9 cellular contexts compared by ENCODE assay signal in the genomic region with DNA sequence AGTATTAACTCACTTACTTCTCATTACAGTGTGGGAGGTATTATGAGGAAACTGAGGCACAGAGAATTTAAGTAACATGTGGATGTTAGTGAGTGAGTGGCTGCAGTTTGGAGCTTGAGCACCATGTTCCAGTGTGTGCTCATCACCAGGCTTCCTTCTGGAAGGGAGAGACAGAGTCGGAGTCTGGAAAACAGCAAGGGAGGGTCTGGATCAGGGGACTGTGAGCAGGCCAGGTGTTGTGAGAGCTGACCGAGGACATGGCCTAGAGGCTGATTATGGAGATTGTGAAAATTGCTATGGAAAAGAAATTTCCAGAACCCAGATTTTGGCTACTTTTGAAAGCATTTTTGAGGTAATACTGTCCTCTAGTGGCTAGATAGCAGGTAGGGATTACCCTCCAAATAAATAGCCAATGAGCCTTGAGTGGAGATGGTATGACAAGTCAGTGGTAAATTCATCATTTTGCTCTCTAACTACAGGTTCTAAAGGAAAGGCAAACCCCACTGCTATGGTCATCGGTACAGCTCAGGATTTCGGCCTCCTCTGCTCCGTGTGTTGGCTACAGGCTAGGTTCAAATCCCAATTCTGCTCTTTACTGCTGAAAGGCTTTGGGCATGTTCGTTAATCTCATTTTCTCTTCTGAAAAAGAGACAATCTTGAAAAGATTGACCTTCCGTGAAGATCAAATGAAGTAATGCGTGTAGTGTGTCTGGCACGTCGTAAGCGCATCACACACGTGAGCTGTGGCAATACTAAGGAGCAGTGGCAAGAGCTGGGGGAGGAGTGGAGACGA. TPM values are rescaled to one million over a fixed set of nuclear protein-coding genes. Genes with fewer than 3 reads are reported as not detected.
DNase-seq lines count a peak whose midpoint lies in the region; ATAC-seq and TF ChIP-seq lines count a peak whose summit lies in the region.
"Had no signal": no experiment of that assay in that cellular context is flagged by ENCODE, and none has a peak within 500 bp of the region (broad histone marks: within the 10 kb centered on the region; RNA-seq: fewer than 3 reads in every experiment).

No MANE protein-coding gene starts in this region.

- no peaks in the 10 kb centered on the region for H3K36me3 Mint-ChIP-seq in activated CD8-positive, alpha-beta memory T cell treated with anti-CD3 and anti-CD28 coated beads, Interleukin-2, amount 10 ng/mL, durations not matched to agents 7 days and 5 days
- H3K36me3 Mint-ChIP-seq: activated naive CD8-positive, alpha-beta T cell treated with anti-CD3 and anti-CD28 coated beads, Interleukin-2, amount 10 ng/mL, durations not matched to agents 7 days and 5 days had no signal

- no peak overlapping the region for H3K4me3 ChIP-seq in MM.1S (ENCODE audit: low read length)
- no peak overlapping the region for H3K4me3 ChIP-seq in brain microvascular endothelial cell (ENCODE audit: low read depth, low read length)
- no peak overlapping the region for H3K4me3 ChIP-seq in liver (ENCODE audit: low read depth in 1 of 3, low read length in 3 of 3)

- H3K4me2 ChIP-seq in MM.1S (ENCODE audit: low read depth, low read length), result no peak overlapping the region

- no peaks in the 10 kb centered on the region for H3K9me3 Mint-ChIP-seq in activated CD8-positive, alpha-beta memory T cell treated with anti-CD3 and anti-CD28 coated beads, Interleukin-2, amount 10 ng/mL, durations not matched to agents 7 days and 5 days (ENCODE audit: low read depth)
- H3K9me3 Mint-ChIP-seq: activated naive CD8-positive, alpha-beta T cell treated with anti-CD3 and anti-CD28 coated beads, Interleukin-2, amount 10 ng/mL, durations not matched to agents 7 days and 5 days had no signal

- no peak overlapping the region for H3K27ac Mint-ChIP-seq in activated CD8-positive, alpha-beta memory T cell treated with anti-CD3 and anti-CD28 coated beads, Interleukin-2, amount 10 ng/mL, durations not matched to agents 7 days and 5 days
- H3K27ac Mint-ChIP-seq: activated naive CD8-positive, alpha-beta T cell treated with anti-CD3 and anti-CD28 coated beads, Interleukin-2, amount 10 ng/mL, durations not matched to agents 7 days and 5 days had no signal

- H4K20me1 ChIP-seq in MM.1S (ENCODE audit: insufficient read depth, low read length), result no peaks in the 10 kb centered on the region

- H3F3A ChIP-seq in MM.1S (ENCODE audit: insufficient read depth, low read length), result no peaks in the 10 kb centered on the region

- TF ChIP-seq CTCF in MM.1S (IDR thresholded peaks at IDR 0.05; ENCODE audit: low read length) (peak; percentile 60), brain microvascular endothelial cell (IDR thresholded peaks at IDR 0.05; ENCODE audit: low read depth, low read length, missing control alignments) (peak; percentile 82), liver (IDR thresholded peaks at IDR 0.05; ENCODE audit: low read depth, low read length, missing input control) (peak; percentile 88)

- H3K9me3 ChIP-seq in MM.1S (replicated peaks; ENCODE audit: insufficient read depth, low read length), result no peaks in the 10 kb centered on the region
- H3K9me3 ChIP-seq in liver (ENCODE audit: control insufficient read depth in 4 of 4, low read length in 3 of 4), result no peaks in the 10 kb centered on the region

- no peaks in the 10 kb centered on the region for H3K4me1 Mint-ChIP-seq in activated CD8-positive, alpha-beta memory T cell treated with anti-CD3 and anti-CD28 coated beads, Interleukin-2, amount 10 ng/mL, durations not matched to agents 7 days and 5 days
- H3K4me1 Mint-ChIP-seq: activated naive CD8-positive, alpha-beta T cell treated with anti-CD3 and anti-CD28 coated beads, Interleukin-2, amount 10 ng/mL, durations not matched to agents 7 days and 5 days had no signal

- H3K9me2 ChIP-seq in MM.1S (replicated peaks; ENCODE audit: insufficient read depth, low read length), result no peaks in the 10 kb centered on the region

- no peaks in the 10 kb centered on the region for H3K27me3 ChIP-seq in MM.1S (replicated peaks; ENCODE audit: insufficient read depth, low read length)
- H3K27me3 ChIP-seq in brain microvascular endothelial cell (replicated peaks), result no peaks in the 10 kb centered on the region
- no peaks in the 10 kb centered on the region for H3K27me3 ChIP-seq in liver (ENCODE audit: control insufficient read depth in 4 of 4, insufficient read depth in 4 of 4, low read length in 3 of 4)

- ATAC-seq in GM21528 (IDR thresholded peaks at IDR 0.05; ENCODE audit: low FRiP score, unreplicated experiment) (no peak), HG03097 (IDR thresholded peaks at IDR 0.05; ENCODE audit: low FRiP score, unreplicated experiment) (no peak)
- ATAC-seq in activated CD8-positive, alpha-beta memory T cell treated with anti-CD3 and anti-CD28 coated beads, Interleukin-2, amount 10 ng/mL, durations not matched to agents 7 days and 5 days, result no peak

- H3K27me3 Mint-ChIP-seq in activated CD8-positive, alpha-beta memory T cell treated with anti-CD3 and anti-CD28 coated beads, Interleukin-2, amount 10 ng/mL, durations not matched to agents 7 days and 5 days, result peaks cover 36% of the 10 kb centered on the region

- in situ Hi-C loops in brain microvascular endothelial cell (cut with HindIII; ENCODE audit: low pct_ligation_motif_present, low sequenced_read_pairs), result no loop called here

- no peaks in the 10 kb centered on the region for H3K4me1 ChIP-seq in MM.1S (ENCODE audit: low read length)
- H3K4me1 ChIP-seq in liver (ENCODE audit: control insufficient read depth in 4 of 4, insufficient read depth in 4 of 4, low read length in 3 of 4), result peaks cover 9 to 57% (median 34%) of the 10 kb centered on the region in 4 donors

- H2AFZ ChIP-seq in MM.1S (ENCODE audit: low read length), result no peak overlapping the region

- no peaks in the 10 kb centered on the region for H3K79me2 ChIP-seq in MM.1S (ENCODE audit: low read length)

- H3K36me3 ChIP-seq in MM.1S (replicated peaks; ENCODE audit: insufficient read depth, low read length), result no peaks in the 10 kb centered on the region
- no peaks in the 10 kb centered on the region for H3K36me3 ChIP-seq in brain microvascular endothelial cell (replicated peaks)
- peaks cover 0 to 3% (median 0%) of the 10 kb centered on the region in 4 donors for H3K36me3 ChIP-seq in liver (ENCODE audit: control insufficient read depth in 4 of 4, insufficient read depth in 3 of 4, low read depth in 1 of 4, low read length in 3 of 4)

- CTCF ChIA-PET in activated CD8-positive, alpha-beta memory T cell treated with anti-CD3 and anti-CD28 coated beads, Interleukin-2, amount 10 ng/mL, durations not matched to agents 7 days and 5 days (lab: Charles Lee), result interaction anchor here (1.4 to 2.6 kb wide), 3 partner anchors 38 to 92 kb away, joined by 6 to 10 read pairs (median 7); no protein-coding TSS in a partner anchor

- 50% methylated on average over 13 of the region's 13 CpGs for WGBS in liver

- H3K4me3 Mint-ChIP-seq in activated CD8-positive, alpha-beta memory T cell treated with anti-CD3 and anti-CD28 coated beads, Interleukin-2, amount 10 ng/mL, durations not matched to agents 7 days and 5 days, result no peak overlapping the region
- H3K4me3 Mint-ChIP-seq: activated naive CD8-positive, alpha-beta T cell treated with anti-CD3 and anti-CD28 coated beads, Interleukin-2, amount 10 ng/mL, durations not matched to agents 7 days and 5 days had no signal

- DNase-seq in NCI-H187 treated with DMSO at 0.1 percent for 48 hours (lab: John Stamatoyannopoulos, UW), result peak; percentile 12
- no peak for DNase-seq in NCI-H187 (lab: John Stamatoyannopoulos, UW)
- peak; percentile 16 for DNase-seq in MM.1S
- no peak for DNase-seq in brain microvascular endothelial cell
- DNase-seq in activated CD8-positive, alpha-beta memory T cell treated with anti-CD3 and anti-CD28 coated beads, Interleukin-2, amount 10 ng/mL, durations not matched to agents 7 days and 5 days, result no peak
- DNase-seq: activated naive CD8-positive, alpha-beta T cell treated with anti-CD3 and anti-CD28 coated beads, Interleukin-2, amount 10 ng/mL, durations not matched to agents 7 days and 5 days had no signal

- H3K9ac ChIP-seq in MM.1S (ENCODE audit: low read length) (no peak overlapping the region), liver (ENCODE audit: low read depth in 1 of 2, low read length in 2 of 2) (peak overlapping the region in 1 of 2 donors; percentile 66)

- H3K27ac ChIP-seq in MM.1S (ENCODE audit: low read length) (no peak overlapping the region), brain microvascular endothelial cell (no peak overlapping the region), liver (ENCODE audit: low read depth in 1 of 2, low read length in 2 of 2) (peak overlapping the region; percentile 47 to 76)

- peak; percentile 90 to 91 for TF ChIP-seq RAD21 in liver (IDR thresholded peaks at IDR 0.05)

TF ChIP-seq in liver, 16 proteins besides CTCF, POLR2A, EP300 and RAD21 (continues in another document):
- TF ChIP-seq, protein P1, sequence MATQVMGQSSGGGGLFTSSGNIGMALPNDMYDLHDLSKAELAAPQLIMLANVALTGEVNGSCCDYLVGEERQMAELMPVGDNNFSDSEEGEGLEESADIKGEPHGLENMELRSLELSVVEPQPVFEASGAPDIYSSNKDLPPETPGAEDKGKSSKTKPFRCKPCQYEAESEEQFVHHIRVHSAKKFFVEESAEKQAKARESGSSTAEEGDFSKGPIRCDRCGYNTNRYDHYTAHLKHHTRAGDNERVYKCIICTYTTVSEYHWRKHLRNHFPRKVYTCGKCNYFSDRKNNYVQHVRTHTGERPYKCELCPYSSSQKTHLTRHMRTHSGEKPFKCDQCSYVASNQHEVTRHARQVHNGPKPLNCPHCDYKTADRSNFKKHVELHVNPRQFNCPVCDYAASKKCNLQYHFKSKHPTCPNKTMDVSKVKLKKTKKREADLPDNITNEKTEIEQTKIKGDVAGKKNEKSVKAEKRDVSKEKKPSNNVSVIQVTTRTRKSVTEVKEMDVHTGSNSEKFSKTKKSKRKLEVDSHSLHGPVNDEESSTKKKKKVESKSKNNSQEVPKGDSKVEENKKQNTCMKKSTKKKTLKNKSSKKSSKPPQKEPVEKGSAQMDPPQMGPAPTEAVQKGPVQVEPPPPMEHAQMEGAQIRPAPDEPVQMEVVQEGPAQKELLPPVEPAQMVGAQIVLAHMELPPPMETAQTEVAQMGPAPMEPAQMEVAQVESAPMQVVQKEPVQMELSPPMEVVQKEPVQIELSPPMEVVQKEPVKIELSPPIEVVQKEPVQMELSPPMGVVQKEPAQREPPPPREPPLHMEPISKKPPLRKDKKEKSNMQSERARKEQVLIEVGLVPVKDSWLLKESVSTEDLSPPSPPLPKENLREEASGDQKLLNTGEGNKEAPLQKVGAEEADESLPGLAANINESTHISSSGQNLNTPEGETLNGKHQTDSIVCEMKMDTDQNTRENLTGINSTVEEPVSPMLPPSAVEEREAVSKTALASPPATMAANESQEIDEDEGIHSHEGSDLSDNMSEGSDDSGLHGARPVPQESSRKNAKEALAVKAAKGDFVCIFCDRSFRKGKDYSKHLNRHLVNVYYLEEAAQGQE (IDR thresholded peaks at IDR 0.05), result no peak

RNA-seq across cellular contexts. Expression of a gene that starts 1.1 kb away (rescaled TPM):
- 100 to 1,000 TPM in 1 of 2 donors, 1 to 10 TPM in 1; 8.2 to 377 TPM for total RNA-seq in liver
- 100 to 1,000 TPM in 1 of 2 donors, 10 to 100 TPM in 1; 64.1 to 236 TPM for polyA plus RNA-seq in liver
- not detected for total RNA-seq in activated CD8-positive, alpha-beta memory T cell treated with anti-CD3 and anti-CD28 coated beads, Interleukin-2, amount 10 ng/mL, durations not matched to agents 7 days and 5 days
- total RNA-seq: activated naive CD8-positive, alpha-beta T cell treated with anti-CD3 and anti-CD28 coated beads, Interleukin-2, amount 10 ng/mL, durations not matched to agents 7 days and 5 days had no signal

RNA-seq across cellular contexts. Expression of a gene that starts 47.4 kb away (rescaled TPM):
- total RNA-seq in liver, result under 1 TPM in 1 of 2 donors, not detected in 1; 0.25 TPM
- polyA plus RNA-seq in liver, result under 1 TPM; 0.14 to 0.18 TPM
- not detected for total RNA-seq in activated CD8-positive, alpha-beta memory T cell treated with anti-CD3 and anti-CD28 coated beads, Interleukin-2, amount 10 ng/mL, durations not matched to agents 7 days and 5 days
- total RNA-seq: activated naive CD8-positive, alpha-beta T cell treated with anti-CD3 and anti-CD28 coated beads, Interleukin-2, amount 10 ng/mL, durations not matched to agents 7 days and 5 days had no signal

Comparison
In these comparisons a context has a peak if more than half of its experiments do, and no peak if none do; other contexts are left out.
1. DNase-seq: peak in NCI-H187 treated with DMSO at 0.1 percent for 48 hours (single experiment) and MM.1S (single experiment); none in NCI-H187 (0 of 2), brain microvascular endothelial cell (single experiment) and activated CD8-positive, alpha-beta memory T cell treated with anti-CD3 and anti-CD28 coated beads, Interleukin-2, amount 10 ng/mL, durations not matched to agents 7 days and 5 days (single experiment).
2. H3K27ac ChIP-seq: peak in liver (2 of 2); none in MM.1S (single experiment) and brain microvascular endothelial cell (single experiment).
3. RNA of a gene that starts 1.1 kb away (total RNA-seq): 8.2 to 377 TPM in liver; not detected in activated CD8-positive, alpha-beta memory T cell treated with anti-CD3 and anti-CD28 coated beads, Interleukin-2, amount 10 ng/mL, durations not matched to agents 7 days and 5 days; every median in the first group is over 4 times any median in the second.
4. Peak in every context shown above with its lines, with median percentiles within 50 percentile points of each other: CTCF ChIP-seq.